22 cellular contexts compared by ENCODE assay signal in genomic region chrX:57155171-57155570, GRCh38.
"Had no signal": no experiment of that assay in that cellular context is flagged by ENCODE, and none has a peak within 500 bp of the region (broad histone marks: within the 10 kb centered on the region; RNA-seq: fewer than 3 reads in every experiment).

No MANE protein-coding gene starts in this region.

- H3K27ac Mint-ChIP-seq: activated CD4-positive, alpha-beta memory T cell treated with anti-CD3 and anti-CD28 coated beads, Interleukin-2, amount 10 ng/mL, durations not matched to agents 7 days and 5 days; activated CD4-positive, alpha-beta T cell treated with anti-CD3 and anti-CD28 coated beads for 36 hours; activated naive CD8-positive, alpha-beta T cell; nephron; stimulated activated naive B cell treated with anti-CD40 and anti-IgM and Interleukin-4, amounts not matched to agents 10 μg/mL and 1 μg/mL and 100 μg/mL, for 72 hours had no signal

- H3K36me3 ChIP-seq: tibial artery, uterus, WERI-Rb-1 had no signal

- H3K27me3 Mint-ChIP-seq: activated CD4-positive, alpha-beta memory T cell treated with anti-CD3 and anti-CD28 coated beads, Interleukin-2, amount 10 ng/mL, durations not matched to agents 7 days and 5 days; activated CD4-positive, alpha-beta T cell treated with anti-CD3 and anti-CD28 coated beads for 36 hours; activated naive CD8-positive, alpha-beta T cell; central memory CD8-positive, alpha-beta T cell; stimulated activated naive B cell treated with anti-CD40 and anti-IgM and Interleukin-4, amounts not matched to agents 10 μg/mL and 1 μg/mL and 100 μg/mL, for 72 hours had no signal

- DNase-seq: activated CD4-positive, alpha-beta memory T cell treated with anti-CD3 and anti-CD28 coated beads, Interleukin-2, amount 10 ng/mL, durations not matched to agents 7 days and 5 days; activated CD4-positive, alpha-beta T cell treated with anti-CD3 and anti-CD28 coated beads for 36 hours; activated gamma-delta T cell treated with Interleukin-2 at 50 U/mL for 16 hours; activated T-cell treated with anti-CD3 and anti-CD28 coated beads, Interleukin-2, amount 50 U/mL, for 4 hours; body of pancreas; effector CD8-positive, alpha-beta T cell; foreskin keratinocyte; glutamatergic neuron; hypothalamus; kidney; left ventricle myocardium superior; mesenchymal stem cell; retina; stimulated activated CD4-positive, alpha-beta T cell treated with anti-CD3 and anti-CD28 coated beads, Interleukin-15, amount 100 ng/mL, for 24 hours; stimulated activated CD4-positive, alpha-beta T cell treated with anti-CD3 and anti-CD28 coated beads, Interleukin-4, amount 100 ng/mL, for 1 hour; stimulated activated naive B cell treated with anti-CD40 and anti-IgM and Interleukin-4, amounts not matched to agents 10 μg/mL and 1 μg/mL and 100 μg/mL, for 72 hours; tibial artery; uterus; WERI-Rb-1 had no signal

- H3K9me3 ChIP-seq: body of pancreas, uterus had no signal

- H3K9me3 Mint-ChIP-seq: central memory CD8-positive, alpha-beta T cell had no signal

- H3K4me1 Mint-ChIP-seq: activated CD4-positive, alpha-beta memory T cell treated with anti-CD3 and anti-CD28 coated beads, Interleukin-2, amount 10 ng/mL, durations not matched to agents 7 days and 5 days; central memory CD8-positive, alpha-beta T cell; stimulated activated naive B cell treated with anti-CD40 and anti-IgM and Interleukin-4, amounts not matched to agents 10 μg/mL and 1 μg/mL and 100 μg/mL, for 72 hours had no signal

- H3K27me3 ChIP-seq: body of pancreas, foreskin keratinocyte, tibial artery, uterus had no signal

- H3K4me1 ChIP-seq: body of pancreas, foreskin keratinocyte, tibial artery, uterus had no signal

- ATAC-seq: activated CD4-positive, alpha-beta T cell treated with anti-CD3 and anti-CD28 coated beads for 36 hours; activated T-cell treated with anti-CD3 and anti-CD28 coated beads, Interleukin-2, amount 50 U/mL, for 4 hours; body of pancreas; foreskin keratinocyte; left ventricle myocardium superior; stimulated activated naive B cell treated with anti-CD40 and anti-IgM and Interleukin-4, amounts not matched to agents 10 μg/mL and 1 μg/mL and 100 μg/mL, for 72 hours had no signal

- H3K4me3 Mint-ChIP-seq: activated CD4-positive, alpha-beta memory T cell treated with anti-CD3 and anti-CD28 coated beads, Interleukin-2, amount 10 ng/mL, durations not matched to agents 7 days and 5 days; activated CD4-positive, alpha-beta T cell treated with anti-CD3 and anti-CD28 coated beads for 36 hours; activated naive CD8-positive, alpha-beta T cell; activated T-cell treated with anti-CD3 and anti-CD28 coated beads, Interleukin-2, amount 50 U/mL, for 4 hours; central memory CD8-positive, alpha-beta T cell; nephron; stimulated activated naive B cell treated with anti-CD40 and anti-IgM and Interleukin-4, amounts not matched to agents 10 μg/mL and 1 μg/mL and 100 μg/mL, for 72 hours had no signal

- H3K4me3 ChIP-seq: body of pancreas, tibial artery, uterus had no signal

- H3K27ac ChIP-seq: body of pancreas, foreskin keratinocyte, tibial artery, uterus, WERI-Rb-1 had no signal
